ENCODE assay signal across 16 cellular contexts in genomic region chr12:125210104-125210755, GRCh38. TPM values are rescaled to one million over a fixed set of nuclear protein-coding genes. Genes with fewer than 3 reads are reported as not detected.
A peak's percentile ranks its signal among the peaks of the same experiment; 100 is the strongest.
DNase-seq lines count a peak whose midpoint lies in the region; ATAC-seq and TF ChIP-seq lines count a peak whose summit lies in the region.
"Had no signal": no experiment of that assay in that cellular context is flagged by ENCODE, and none has a peak within 500 bp of the region (broad histone marks: within the 10 kb centered on the region; RNA-seq: fewer than 3 reads in every experiment).

No MANE protein-coding gene starts in this region.

- H3K27ac Mint-ChIP-seq in activated CD8-positive, alpha-beta memory T cell treated with anti-CD3 and anti-CD28 coated beads, Interleukin-2, amount 10 ng/mL, durations not matched to agents 7 days and 5 days: no peak overlapping the region
- H3K27ac Mint-ChIP-seq in activated CD8-positive, alpha-beta T cell treated with anti-CD3 and anti-CD28 coated beads for 36 hours: no peak overlapping the region

- H3K27ac ChIP-seq in BLaER1 (no peak overlapping the region), HEK293 (ENCODE audit: extremely low read depth, low read depth, low read length) (no peak overlapping the region)
- H3K27ac ChIP-seq: C4-2B, KMS-11, SJSA1 had no signal

- no peaks in the 10 kb centered on the region for H4K20me1 ChIP-seq in BLaER1

- H3K36me3 ChIP-seq in BLaER1: no peaks in the 10 kb centered on the region
- no peaks in the 10 kb centered on the region for H3K36me3 ChIP-seq in HEK293 (ENCODE audit: control insufficient read depth in 2 of 2, insufficient read depth in 1 of 2, low read length in 2 of 2)
- H3K36me3 ChIP-seq: SJSA1 had no signal

- no peak overlapping the region for H3K4me3 Mint-ChIP-seq in activated CD8-positive, alpha-beta memory T cell treated with anti-CD3 and anti-CD28 coated beads, Interleukin-2, amount 10 ng/mL, durations not matched to agents 7 days and 5 days
- no peak overlapping the region for H3K4me3 Mint-ChIP-seq in activated CD8-positive, alpha-beta T cell treated with anti-CD3 and anti-CD28 coated beads for 36 hours

- POLR2A ChIA-PET in HEK293 (lab: Yijun Ruan, JAX): no interaction called here
- POLR2A ChIA-PET in activated CD8-positive, alpha-beta T cell treated with anti-CD3 and anti-CD28 coated beads for 36 hours (lab: Charles Lee): no interaction called here

- no peaks in the 10 kb centered on the region for H3K27me3 ChIP-seq in BLaER1
- H3K27me3 ChIP-seq: SJSA1 had no signal

- H3K27me3 Mint-ChIP-seq in activated CD8-positive, alpha-beta memory T cell treated with anti-CD3 and anti-CD28 coated beads, Interleukin-2, amount 10 ng/mL, durations not matched to agents 7 days and 5 days: peaks cover 4% of the 10 kb centered on the region
- H3K27me3 Mint-ChIP-seq in activated CD8-positive, alpha-beta T cell treated with anti-CD3 and anti-CD28 coated beads for 36 hours: peaks cover 11% of the 10 kb centered on the region

- TF ChIP-seq CTCF in HEK293 (tag by site-specific recombination; IDR thresholded peaks at IDR 0.05): no peak
- TF ChIP-seq CTCF in activated CD8-positive, alpha-beta T cell treated with anti-CD3 and anti-CD28 coated beads for 36 hours (IDR thresholded peaks at IDR 0.05): no peak

- peak; percentile 46 for DNase-seq in activated CD8-positive, alpha-beta memory T cell treated with anti-CD3 and anti-CD28 coated beads, Interleukin-2, amount 10 ng/mL, durations not matched to agents 7 days and 5 days
- no peak for DNase-seq in activated CD8-positive, alpha-beta memory T cell treated with anti-CD3 and anti-CD28 coated beads, Interleukin-2, amount 50 U/mL, for 48 hours
- DNase-seq in activated CD8-positive, alpha-beta T cell treated with anti-CD3 and anti-CD28 coated beads for 36 hours: peak; percentile 39
- no peak for DNase-seq in C1 segment of cervical spinal cord (lab: John Stamatoyannopoulos, UW)
- no peak for DNase-seq in retina
- DNase-seq: NCI-H1417, NCI-H187, NCI-H226, NCI-H524 had no signal

- CTCF ChIA-PET in activated CD8-positive, alpha-beta memory T cell treated with anti-CD3 and anti-CD28 coated beads, Interleukin-2, amount 10 ng/mL, durations not matched to agents 7 days and 5 days (lab: Charles Lee): interaction anchor here (2.1 kb wide), 1 partner anchor 27 kb away, joined by 4 read pairs; no protein-coding TSS in a partner anchor
- CTCF ChIA-PET in HEK293 (lab: Yijun Ruan, JAX): interaction anchor here (0.9 kb wide), 1 partner anchor 28 kb away, joined by 4 read pairs; no protein-coding TSS in a partner anchor
- CTCF ChIA-PET in activated CD8-positive, alpha-beta T cell treated with anti-CD3 and anti-CD28 coated beads for 36 hours (lab: Charles Lee): interaction anchor here (0.7 to 1.7 kb wide), 2 partner anchors 8 to 27 kb away, joined by 4 to 6 read pairs; no protein-coding TSS in a partner anchor

- H3K4me3 ChIP-seq in BLaER1: no peak overlapping the region
- no peak overlapping the region for H3K4me3 ChIP-seq in HEK293 (ENCODE audit: low read depth, low read length)
- H3K4me3 ChIP-seq: SJSA1 had no signal

- peaks cover 18% of the 10 kb centered on the region for H3K4me1 ChIP-seq in BLaER1
- no peaks in the 10 kb centered on the region for H3K4me1 ChIP-seq in HEK293 (ENCODE audit: control insufficient read depth, insufficient read depth, low read length)
- H3K4me1 ChIP-seq: SJSA1 had no signal

- no peak overlapping the region for H3K9ac ChIP-seq in BLaER1
- H3K9ac ChIP-seq: KMS-11 had no signal

- no peaks in the 10 kb centered on the region for H3K9me3 ChIP-seq in BLaER1
- no peaks in the 10 kb centered on the region for H3K9me3 ChIP-seq in HEK293 (ENCODE audit: control insufficient read depth, insufficient read depth, low read depth, low read length)
- H3K9me3 ChIP-seq: SJSA1 had no signal

- peak overlapping the region; percentile 43 for H3K4me2 ChIP-seq in BLaER1
- H3K4me2 ChIP-seq: KMS-11 had no signal

- H3K9me3 Mint-ChIP-seq in activated CD8-positive, alpha-beta memory T cell treated with anti-CD3 and anti-CD28 coated beads, Interleukin-2, amount 10 ng/mL, durations not matched to agents 7 days and 5 days (ENCODE audit: low read depth): no peaks in the 10 kb centered on the region
- no peaks in the 10 kb centered on the region for H3K9me3 Mint-ChIP-seq in activated CD8-positive, alpha-beta T cell treated with anti-CD3 and anti-CD28 coated beads for 36 hours

- H3K36me3 Mint-ChIP-seq in activated CD8-positive, alpha-beta memory T cell treated with anti-CD3 and anti-CD28 coated beads, Interleukin-2, amount 10 ng/mL, durations not matched to agents 7 days and 5 days: no peaks in the 10 kb centered on the region
- no peaks in the 10 kb centered on the region for H3K36me3 Mint-ChIP-seq in activated CD8-positive, alpha-beta T cell treated with anti-CD3 and anti-CD28 coated beads for 36 hours (ENCODE audit: low read depth)

- H3K4me1 Mint-ChIP-seq in activated CD8-positive, alpha-beta memory T cell treated with anti-CD3 and anti-CD28 coated beads, Interleukin-2, amount 10 ng/mL, durations not matched to agents 7 days and 5 days: peaks cover 6% of the 10 kb centered on the region
- H3K4me1 Mint-ChIP-seq in activated CD8-positive, alpha-beta T cell treated with anti-CD3 and anti-CD28 coated beads for 36 hours (ENCODE audit: low read depth): no peaks in the 10 kb centered on the region

- intact Hi-C loops in activated CD8-positive, alpha-beta T cell treated with anti-CD3 and anti-CD28 coated beads for 36 hours (cut with micrococcal nuclease): no loop called here

- peak; percentile 49 for ATAC-seq in activated CD8-positive, alpha-beta memory T cell treated with anti-CD3 and anti-CD28 coated beads, Interleukin-2, amount 10 ng/mL, durations not matched to agents 7 days and 5 days
- no peak for ATAC-seq in activated CD8-positive, alpha-beta T cell treated with anti-CD3 and anti-CD28 coated beads for 36 hours
- no peak for ATAC-seq in GM18498 (IDR thresholded peaks at IDR 0.05; ENCODE audit: unreplicated experiment)
- ATAC-seq: Panc1 had no signal

TF ChIP-seq in HEK293, 187 proteins besides CTCF, POLR2A, EP300 and RAD21:
- TF ChIP-seq ZNF561 (tag by site-specific recombination; IDR thresholded peaks at IDR 0.05; ENCODE audit: borderline replicate concordance) (no peak), ZNF449 (tag by site-specific recombination; IDR thresholded peaks at IDR 0.05) (no peak), ZNF623 (tag by site-specific recombination; IDR thresholded peaks at IDR 0.05) (peak; percentile 93), ZNF664 (tag by site-specific recombination; IDR thresholded peaks at IDR 0.05) (no peak), ZNF366 (tag by site-specific recombination; conservative IDR thresholded peaks at IDR 0.05) (no peak), WT1 (tag by site-specific recombination; IDR thresholded peaks at IDR 0.05) (no peak), ZBTB48 (tag by site-specific recombination; IDR thresholded peaks at IDR 0.05) (no peak), ZSCAN16 (tag by site-specific recombination; IDR thresholded peaks at IDR 0.05) (no peak), GFI1B (tag by site-specific recombination; IDR thresholded peaks at IDR 0.05) (no peak)
TF ChIP-seq in HEK293: peak in this region for 1.

RNA-seq across cellular contexts. Expression of gene TMEM132B, which starts 24.0 kb away (rescaled TPM):
- total RNA-seq in activated CD8-positive, alpha-beta memory T cell treated with anti-CD3 and anti-CD28 coated beads, Interleukin-2, amount 10 ng/mL, durations not matched to agents 7 days and 5 days: not detected
- not detected for total RNA-seq in activated CD8-positive, alpha-beta T cell treated with anti-CD3 and anti-CD28 coated beads for 36 hours

Comparison
In these comparisons a context has a peak if more than half of its experiments do, and no peak if none do; other contexts are left out.
1. DNase-seq: peak in activated CD8-positive, alpha-beta memory T cell treated with anti-CD3 and anti-CD28 coated beads, Interleukin-2, amount 10 ng/mL, durations not matched to agents 7 days and 5 days (single experiment) and activated CD8-positive, alpha-beta T cell treated with anti-CD3 and anti-CD28 coated beads for 36 hours (single experiment); none in activated CD8-positive, alpha-beta memory T cell treated with anti-CD3 and anti-CD28 coated beads, Interleukin-2, amount 50 U/mL, for 48 hours (single experiment), C1 segment of cervical spinal cord (0 of 14) and retina (single experiment).